Comparison of ENCODE assay signal across 27 cellular contexts in the genomic region with DNA sequence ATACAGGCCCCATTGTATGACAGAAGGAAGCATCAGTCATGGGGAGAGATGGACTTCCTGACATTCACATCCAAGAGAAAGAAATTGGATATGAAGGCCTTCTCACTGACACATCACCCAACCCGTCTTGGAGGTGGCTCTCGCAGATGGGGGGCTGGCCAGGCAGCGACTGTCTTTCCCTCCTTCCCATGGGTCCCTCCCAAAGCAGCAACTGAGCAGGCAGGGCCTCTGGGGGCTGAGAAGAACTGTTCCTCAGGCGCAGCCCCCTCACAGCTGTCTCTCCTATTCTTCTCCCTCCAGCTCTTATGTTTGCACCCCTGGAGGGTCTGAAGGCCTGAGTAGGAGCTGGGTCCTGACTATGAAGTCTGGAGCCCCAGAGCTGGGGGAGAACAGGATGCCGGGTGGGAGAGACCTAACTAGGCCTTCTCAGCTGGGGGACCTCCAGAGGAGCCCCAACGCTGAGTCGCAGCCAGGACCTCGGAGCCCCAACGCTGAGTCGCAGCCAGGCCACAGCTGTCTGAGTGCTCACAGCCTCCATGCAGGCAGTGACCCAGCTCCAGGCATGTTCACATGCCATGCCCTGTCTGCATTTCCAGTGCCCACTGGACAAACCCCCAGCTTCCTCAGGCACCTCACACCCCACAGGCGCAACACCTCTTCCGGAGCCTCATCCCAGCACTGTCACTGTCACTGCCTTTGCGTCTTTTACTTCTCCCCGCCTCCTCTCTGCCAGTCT. TPM values are rescaled to one million over a fixed set of nuclear protein-coding genes. Genes with fewer than 3 reads are reported as not detected.
DNase-seq lines count a peak whose midpoint lies in the region; ATAC-seq, FAIRE-seq and TF ChIP-seq lines count a peak whose summit lies in the region.
"Had no signal": no experiment of that assay in that cellular context is flagged by ENCODE, and none has a peak within 500 bp of the region (broad histone marks: within the 10 kb centered on the region; RNA-seq: fewer than 3 reads in every experiment).

No MANE protein-coding gene starts in this region.

- TF ChIP-seq RAD21 in A549 (conservative IDR thresholded peaks at IDR 0.05 in 1 of 2, IDR thresholded peaks at IDR 0.05 in 1 of 2), result no peak

- TF ChIP-seq EP300 in A549 (IDR thresholded peaks at IDR 0.05), result no peak

- TF ChIP-seq CTCF in A549 (IDR thresholded peaks at IDR 0.05), result no peak
- TF ChIP-seq CTCF in neural progenitor cell (IDR thresholded peaks at IDR 0.05), result no peak

- no peaks in the 10 kb centered on the region for H3K9me3 Mint-ChIP-seq in neural progenitor cell
- no peaks in the 10 kb centered on the region for H3K9me3 Mint-ChIP-seq in activated naive CD4-positive, alpha-beta T cell treated with anti-CD3 and anti-CD28 coated beads for 36 hours
- H3K9me3 Mint-ChIP-seq: activated naive CD4-positive, alpha-beta T cell treated with anti-CD3 and anti-CD28 coated beads, Interleukin-2, amount 10 ng/mL, durations not matched to agents 7 days and 5 days; activated T-cell treated with anti-CD3 and anti-CD28 coated beads, Interleukin-2, amount 50 U/mL, for 4 hours; brain; T-cell had no signal

- H3K4me3 Mint-ChIP-seq in neural progenitor cell, result peak overlapping the region; percentile 22
- H3K4me3 Mint-ChIP-seq in activated naive CD4-positive, alpha-beta T cell treated with anti-CD3 and anti-CD28 coated beads for 36 hours, result no peak overlapping the region
- H3K4me3 Mint-ChIP-seq: activated CD8-positive, alpha-beta memory T cell treated with anti-CD3 and anti-CD28 coated beads, Interleukin-2, amount 10 ng/mL, durations not matched to agents 7 days and 5 days; activated naive CD4-positive, alpha-beta T cell treated with anti-CD3 and anti-CD28 coated beads, Interleukin-2, amount 10 ng/mL, durations not matched to agents 7 days and 5 days; activated T-cell treated with anti-CD3 and anti-CD28 coated beads, Interleukin-2, amount 50 U/mL, for 4 hours; brain; T-cell had no signal

- H3K27me3 ChIP-seq in H7 (ENCODE audit: control insufficient read depth, insufficient read depth, low read length) (no peaks in the 10 kb centered on the region), neural progenitor cell (no peaks in the 10 kb centered on the region)
- H3K27me3 ChIP-seq: adrenal gland, right atrium auricular region, SJSA1, tibial artery had no signal

- CTCF ChIA-PET in A549 (lab: Yijun Ruan, JAX), result interaction anchor here (0.6 to 15.7 kb wide), 32 partner anchors 11 to 827 kb away, joined by 3 to 352 read pairs (median 8); a partner anchor contains a TSS
- CTCF ChIA-PET in activated naive CD4-positive, alpha-beta T cell treated with anti-CD3 and anti-CD28 coated beads for 36 hours (lab: Charles Lee), result interaction anchor here (0.6 to 6.7 kb wide), 19 partner anchors 12 to 754 kb away, joined by 3 to 156 read pairs (median 6); a partner anchor contains a TSS

- H3K27me3 Mint-ChIP-seq in neural progenitor cell (ENCODE audit: insufficient read depth, low read depth), result peaks cover 20% of the 10 kb centered on the region
- no peaks in the 10 kb centered on the region for H3K27me3 Mint-ChIP-seq in activated naive CD4-positive, alpha-beta T cell treated with anti-CD3 and anti-CD28 coated beads for 36 hours (ENCODE audit: low read depth)

- ATAC-seq in A549 (peak; percentile 6 to 9; a peak in 4 of 6 replicates), HG03354 (IDR thresholded peaks at IDR 0.05; ENCODE audit: poor library complexity, severe bottlenecking, unreplicated experiment) (no peak)
- ATAC-seq: activated CD8-positive, alpha-beta memory T cell treated with anti-CD3 and anti-CD28 coated beads, Interleukin-2, amount 10 ng/mL, durations not matched to agents 7 days and 5 days; activated T-cell treated with anti-CD3 and anti-CD28 coated beads, Interleukin-2, amount 50 U/mL, for 4 hours; T-cell had no signal

- H3K4me2 ChIP-seq in A549 (no peak overlapping the region), neural progenitor cell (no peak overlapping the region)

- H3K9ac ChIP-seq in neural progenitor cell, result no peak overlapping the region
- H3K9ac ChIP-seq: parathyroid adenoma had no signal

- peaks cover 18% of the 10 kb centered on the region for H3K36me3 ChIP-seq in H7 (replicated peaks; ENCODE audit: control insufficient read depth, insufficient read depth, low read length)
- H3K36me3 ChIP-seq in neural progenitor cell, result no peaks in the 10 kb centered on the region

- no peak overlapping the region for H3K27ac Mint-ChIP-seq in neural progenitor cell
- no peak overlapping the region for H3K27ac Mint-ChIP-seq in activated naive CD4-positive, alpha-beta T cell treated with anti-CD3 and anti-CD28 coated beads for 36 hours
- H3K27ac Mint-ChIP-seq: activated CD8-positive, alpha-beta memory T cell treated with anti-CD3 and anti-CD28 coated beads, Interleukin-2, amount 10 ng/mL, durations not matched to agents 7 days and 5 days; activated naive CD4-positive, alpha-beta T cell treated with anti-CD3 and anti-CD28 coated beads, Interleukin-2, amount 10 ng/mL, durations not matched to agents 7 days and 5 days; T-cell had no signal

- H3K79me2 ChIP-seq in neural progenitor cell (ENCODE audit: low read depth), result no peaks in the 10 kb centered on the region
- H3K79me2 ChIP-seq: parathyroid adenoma had no signal

- H3K9me3 ChIP-seq in A549 (no peaks in the 10 kb centered on the region), neural progenitor cell (ENCODE audit: low read depth) (no peaks in the 10 kb centered on the region)
- H3K9me3 ChIP-seq: adrenal gland, right atrium auricular region, SJSA1, tibial artery had no signal

- H3K27ac ChIP-seq in A549, result peak overlapping the region; percentile 60 to 75; a peak in 4 of 6 replicates
- H3K27ac ChIP-seq in neural progenitor cell, result no peak overlapping the region
- H3K27ac ChIP-seq: adrenal gland, parathyroid adenoma, SJSA1 had no signal

- DNase-seq in A549 (ENCODE audit: low read depth in 1 of 2, low spot score in 1 of 2), result no peak
- peak; percentile 16 for DNase-seq in H7
- peak; percentile 38 for DNase-seq in ecto neural progenitor cell (ENCODE audit: low spot score)
- no peak for DNase-seq in neural progenitor cell (ENCODE audit: low spot score)
- DNase-seq in NCI-H69 (lab: John Stamatoyannopoulos, UW), result no peak
- DNase-seq in activated naive CD4-positive, alpha-beta T cell treated with anti-CD3 and anti-CD28 coated beads for 36 hours, result no peak
- DNase-seq in cerebellar nuclear complex (lab: John Stamatoyannopoulos, UW), result no peak
- DNase-seq: activated CD8-positive, alpha-beta memory T cell treated with anti-CD3 and anti-CD28 coated beads, Interleukin-2, amount 10 ng/mL, durations not matched to agents 7 days and 5 days; activated naive CD4-positive, alpha-beta T cell treated with anti-CD3 and anti-CD28 coated beads, Interleukin-2, amount 10 ng/mL, durations not matched to agents 7 days and 5 days; activated T-cell treated with anti-CD3 and anti-CD28 coated beads, Interleukin-2, amount 50 U/mL, for 4 hours; DMS153; hippocampal formation; NCI-H1092; NCI-H1694 treated with DMSO at 0.1 percent for 48 hours; NCI-H446 treated with DMSO at 0.1 percent for 48 hours; stimulated activated CD8-positive, alpha-beta memory T cell treated with anti-CD3 and anti-CD28 coated beads, Interleukin-4, amount 100 ng/mL, for 48 hours; T-cell; tibial artery had no signal

- H3K4me3 ChIP-seq in A549, result no peak overlapping the region
- no peak overlapping the region for H3K4me3 ChIP-seq in H7 (ENCODE audit: insufficient read depth, low read depth, low read length)
- H3K4me3 ChIP-seq in neural progenitor cell, result no peak overlapping the region
- H3K4me3 ChIP-seq: adrenal gland, lung, right atrium auricular region, SJSA1, tibial artery had no signal

- intact Hi-C loops in activated naive CD4-positive, alpha-beta T cell treated with anti-CD3 and anti-CD28 coated beads for 36 hours (cut with micrococcal nuclease), result loop anchor here (2.0 to 5.0 kb wide), 2 partner anchors 442 to 825 kb away; no protein-coding TSS in a partner anchor

- no peak overlapping the region for H2AFZ ChIP-seq in neural progenitor cell (replicated peaks)
- H2AFZ ChIP-seq: parathyroid adenoma had no signal

- no peak for FAIRE-seq in A549 (lab: Jason Lieb, UNC)
- FAIRE-seq: endothelial cell of umbilical vein, G401.6 had no signal

- TF ChIP-seq POLR2A in A549 (IDR thresholded peaks at IDR 0.05; ENCODE audit: low read length), result no peak

- WGBS in A549 (ENCODE audit: missing lambda C conversion rate), result 91% methylated on average over 10 of the region's 14 CpGs

- H4K20me1 ChIP-seq in neural progenitor cell (ENCODE audit: low read depth), result no peaks in the 10 kb centered on the region

- H3F3A ChIP-seq in neural progenitor cell (ENCODE audit: low read depth), result peaks cover 14% of the 10 kb centered on the region

- POLR2A ChIA-PET in A549 (lab: Yijun Ruan, JAX), result interaction anchor here (0.6 to 1.6 kb wide), 3 partner anchors 53 to 200 kb away, joined by 3 to 4 read pairs (median 4); a partner anchor contains a TSS

- peaks cover 17% of the 10 kb centered on the region for H3K4me1 Mint-ChIP-seq in neural progenitor cell
- H3K4me1 Mint-ChIP-seq in activated naive CD4-positive, alpha-beta T cell treated with anti-CD3 and anti-CD28 coated beads for 36 hours (ENCODE audit: low read depth), result peaks cover 7% of the 10 kb centered on the region

- H3K36me3 Mint-ChIP-seq in neural progenitor cell, result peaks cover 2% of the 10 kb centered on the region
- H3K36me3 Mint-ChIP-seq in activated naive CD4-positive, alpha-beta T cell treated with anti-CD3 and anti-CD28 coated beads for 36 hours (ENCODE audit: low read depth), result no peaks in the 10 kb centered on the region
- H3K36me3 Mint-ChIP-seq: activated CD8-positive, alpha-beta memory T cell treated with anti-CD3 and anti-CD28 coated beads, Interleukin-2, amount 10 ng/mL, durations not matched to agents 7 days and 5 days; activated naive CD4-positive, alpha-beta T cell treated with anti-CD3 and anti-CD28 coated beads, Interleukin-2, amount 10 ng/mL, durations not matched to agents 7 days and 5 days; brain; T-cell had no signal

- H3K4me1 ChIP-seq in A549 (peaks cover 28% of the 10 kb centered on the region), neural progenitor cell (peaks cover 12% of the 10 kb centered on the region)

RNA-seq across cellular contexts. Expression of a gene that starts 29.6 kb away (rescaled TPM):
- 54.2 and 64.4 TPM in 2 replicates for polyA plus RNA-seq in A549 (2011; rRNA removed)
- polyA plus RNA-seq in A549 (2012; cell fraction: cytosol; rRNA removed), result 31.4 and 35.8 TPM in 2 replicates
- polyA plus RNA-seq in A549 (2012; cell fraction: nucleus; rRNA removed), result 18.6 and 34.3 TPM in 2 replicates
- polyA plus RNA-seq in A549 (2017; fragmentation: RNase III; extraction: RNeasy Plus Mini Kit Qiagen cat#74134 plus additional on column Dnase treatment), result 53.0 to 61.8 TPM (median 53.1 TPM) in 3 replicates
- 48.8 and 63.8 TPM in 2 replicates for polyA minus RNA-seq in A549 (2011; rRNA and poly(A)+ RNA removed)
- 34.8 and 48.1 TPM in 2 replicates for total RNA-seq in H7 (2014; rRNA removed; shearing (Covaris generic))
- total RNA-seq in neural progenitor cell (ENCODE audit: low replicate concordance), result 42.2 and 47.6 TPM in 2 replicates
- 10 to 100 TPM; 29.6 to 34.1 TPM for total RNA-seq in activated naive CD4-positive, alpha-beta T cell treated with anti-CD3 and anti-CD28 coated beads for 36 hours

Comparison
In these comparisons a context has a peak if more than half of its experiments do, and no peak if none do; other contexts are left out.
1. DNase-seq: peak in H7 (single experiment) and ecto neural progenitor cell (single experiment); none in A549 (0 of 2), neural progenitor cell (single experiment), NCI-H69 (single experiment), activated naive CD4-positive, alpha-beta T cell treated with anti-CD3 and anti-CD28 coated beads for 36 hours (single experiment) and cerebellar nuclear complex (0 of 2).